In genomic region chr18:11506871-11507270, GRCh38 we compare ENCODE assay signal across 16 cellular contexts.
A peak's percentile ranks its signal among the peaks of the same experiment; 100 is the strongest.
DNase-seq lines count a peak whose midpoint lies in the region; ATAC-seq, FAIRE-seq and TF ChIP-seq lines count a peak whose summit lies in the region.
"Had no signal": no experiment of that assay in that cellular context is flagged by ENCODE, and none has a peak within 500 bp of the region (broad histone marks: within the 10 kb centered on the region; RNA-seq: fewer than 3 reads in every experiment).

No MANE protein-coding gene starts in this region.

- intact Hi-C loops in K562 (cut with micrococcal nuclease): no loop called here
- intact Hi-C loops in tibial artery (cut with DNase I; ENCODE audit: low total_unique reads): no loop called here

- in situ Hi-C loops in K562 (cut with MboI): no loop called here
- in situ Hi-C loops in GM23248 (cut with MboI): no loop called here

- DNase-seq in A172 (ENCODE audit: low spot score) (peak; percentile 68), M059J (ENCODE audit: low read depth) (peak; percentile 24), K562 (ENCODE audit: extremely low read depth in 1 of 4, low spot score in 3 of 4) (no peak), iris pigment epithelial cell (ENCODE audit: low read depth) (peak; percentile 22), NCI-H128 (lab: John Stamatoyannopoulos, UW; ENCODE audit: unreplicated experiment) (no peak), tibial artery (no peak), GM23248 (no peak), NCI-H1048 (lab: John Stamatoyannopoulos, UW) (no peak)
- DNase-seq: AML-193; CD8-positive, alpha-beta memory T cell; DMS53; GF-D8; H9 had no signal

- H3K4me1 ChIP-seq in K562 (replicated peaks in 1 of 2; ENCODE audit: control insufficient read depth in 2 of 2, insufficient read depth in 2 of 2, low read length in 2 of 2) (no peaks in the 10 kb centered on the region), tibial artery (no peaks in the 10 kb centered on the region), GM23248 (ENCODE audit: insufficient read depth) (no peaks in the 10 kb centered on the region)

- POLR2A ChIA-PET in K562 (lab: Yijun Ruan, JAX): no interaction called here

- no peak for ATAC-seq in K562

- no peak for TF ChIP-seq RAD21 in K562 (CRISPR knock-in tag; conservative IDR thresholded peaks at IDR 0.05 in 1 of 2, IDR thresholded peaks at IDR 0.05 in 1 of 2)

- no peaks in the 10 kb centered on the region for H3K9me3 ChIP-seq in K562 (replicated peaks; ENCODE audit: control insufficient read depth, insufficient read depth, low read depth, low read length)
- no peaks in the 10 kb centered on the region for H3K9me3 ChIP-seq in tibial artery
- H3K9me3 ChIP-seq in GM23248 (ENCODE audit: low read depth): no peaks in the 10 kb centered on the region
- H3K9me3 ChIP-seq: BLaER1 had no signal

- H3K4me2 ChIP-seq in K562 (ENCODE audit: insufficient read depth, low read length): no peak overlapping the region
- H3K4me2 ChIP-seq in GM23248 (ENCODE audit: unreplicated experiment): no peak overlapping the region
- H3K4me2 ChIP-seq: BLaER1 had no signal

- H3K4me3 ChIP-seq in K562: no peak overlapping the region
- H3K4me3 ChIP-seq in tibial artery: no peak overlapping the region
- no peak overlapping the region for H3K4me3 ChIP-seq in GM23248
- H3K4me3 ChIP-seq: BLaER1 had no signal

- no peak overlapping the region for H3K27ac ChIP-seq in K562 (ENCODE audit: extremely low read depth, low read depth, low read length)
- H3K27ac ChIP-seq in tibial artery: no peak overlapping the region
- H3K27ac ChIP-seq in GM23248: no peak overlapping the region
- H3K27ac ChIP-seq: 22Rv1, BLaER1 had no signal

- TF ChIP-seq POLR2A in K562 (conservative IDR thresholded peaks at IDR 0.05): no peak

- 0% methylated on average over 6 of the region's 6 CpGs for WGBS in K562 (ENCODE audit: insufficient coverage, low coverage, missing lambda C conversion rate)
- WGBS in GM23248 (ENCODE audit: low coverage in 1 of 2, low lambda C conversion rate in 2 of 2, missing lambda C conversion rate in 2 of 2), 2 experiments: 80 to 81% methylated on average over 6 of the region's 6 CpGs

- H3K27me3 ChIP-seq in K562 (ENCODE audit: control insufficient read depth in 2 of 2, insufficient read depth in 2 of 2, low read length in 2 of 2) (no peaks in the 10 kb centered on the region), tibial artery (no peaks in the 10 kb centered on the region), GM23248 (replicated peaks; ENCODE audit: insufficient read depth) (0 out of 2 replicates have a peak, but pooled peaks cover 5% of the 10 kb centered on the region)
- H3K27me3 ChIP-seq: BLaER1 had no signal

- no peaks in the 10 kb centered on the region for H3F3A ChIP-seq in GM23248 (ENCODE audit: insufficient read depth)

- H4K20me1 ChIP-seq in K562 (replicated peaks; ENCODE audit: control insufficient read depth, insufficient read depth, low read length) (no peaks in the 10 kb centered on the region; the same call in 1 of the 2 replicates), GM23248 (ENCODE audit: insufficient read depth) (no peaks in the 10 kb centered on the region)
- H4K20me1 ChIP-seq: BLaER1 had no signal

- H3K79me2 ChIP-seq in K562 (ENCODE audit: control insufficient read depth, insufficient read depth, low read length): no peaks in the 10 kb centered on the region
- no peaks in the 10 kb centered on the region for H3K79me2 ChIP-seq in GM23248 (ENCODE audit: insufficient read depth)

- FAIRE-seq in K562 (lab: Jason Lieb, UNC): no peak
- FAIRE-seq: GM19239 had no signal

- CTCF ChIA-PET in K562 (lab: Yijun Ruan, JAX; ENCODE audit: low intra/inter-chr PET ratio): no interaction called here

- no peaks in the 10 kb centered on the region for H3K9me2 ChIP-seq in GM23248 (ENCODE audit: insufficient read depth)

- TF ChIP-seq EP300 in K562 (IDR thresholded peaks at IDR 0.05; ENCODE audit: low read length): no peak

- H2AFZ ChIP-seq in K562 (ENCODE audit: low read depth, low read length) (no peak overlapping the region), GM23248 (no peak overlapping the region)

- H3K36me3 ChIP-seq in K562 (ENCODE audit: control insufficient read depth, insufficient read depth, low read length) (no peaks in the 10 kb centered on the region), tibial artery (no peaks in the 10 kb centered on the region), GM23248 (ENCODE audit: low read depth) (no peaks in the 10 kb centered on the region)
- H3K36me3 ChIP-seq: BLaER1 had no signal

- TF ChIP-seq CTCF in K562 (IDR thresholded peaks at IDR 0.05 in 2 of 3, conservative IDR thresholded peaks at IDR 0.05 in 1 of 3; ENCODE audit: insufficient read depth in 2 of 3, low read depth in 1 of 3, low read length in 3 of 3) (no peak), tibial artery (IDR thresholded peaks at IDR 0.05) (no peak)

- H3K9ac ChIP-seq in K562 (ENCODE audit: insufficient read depth in 1 of 2, low read depth in 2 of 2, low read length in 2 of 2) (no peak overlapping the region), GM23248 (no peak overlapping the region)
- H3K9ac ChIP-seq: BLaER1 had no signal

- no TSS peak for BruUV-seq in K562 (replicated peaks; lab: Mats Ljungman, UMichigan)

- no peaks in the 10 kb centered on the region for H3K9me1 ChIP-seq in K562 (ENCODE audit: control insufficient read depth, insufficient read depth, low read length)

TF ChIP-seq in K562, 482 proteins besides CTCF, POLR2A, EP300 and RAD21:
- TF ChIP-seq ZNF444 (CRISPR knock-in tag; IDR thresholded peaks at IDR 0.05) (no peak), TCFL5 (CRISPR knock-in tag; conservative IDR thresholded peaks at IDR 0.05) (no peak), HMBOX1 (IDR thresholded peaks at IDR 0.05) (peak; percentile 40; the same call in 1 of the 2 replicates), ZNF778 (CRISPR knock-in tag; IDR thresholded peaks at IDR 0.05) (no peak)

Comparison
In these comparisons a context has a peak if more than half of its experiments do, and no peak if none do; other contexts are left out.
1. DNase-seq: peak in A172 (single experiment), M059J (single experiment) and iris pigment epithelial cell (single experiment); none in K562 (0 of 4), NCI-H128 (single experiment), tibial artery (0 of 2), GM23248 (single experiment) and NCI-H1048 (single experiment).